In genomic region chr5:112303685-112304084, GRCh38 we compare ENCODE assay signal across 2 cellular contexts.
TF ChIP-seq lines count a peak whose summit lies in the region.

No MANE protein-coding gene starts in this region.

TF ChIP-seq in H1, 55 proteins besides CTCF, POLR2A, EP300 and RAD21 (continued from another document):
- TF ChIP-seq CBX8 (IDR thresholded peaks at IDR 0.05; ENCODE audit: borderline replicate concordance, low read depth, low read length) (no peak), NANOG (IDR thresholded peaks at IDR 0.05; ENCODE audit: insufficient read depth, low read depth, low read length, poor library complexity, severe bottlenecking) (no peak), GABPA (IDR thresholded peaks at IDR 0.05; ENCODE audit: borderline replicate concordance, insufficient read depth, low read length) (no peak), EZH2 (IDR thresholded peaks at IDR 0.05; ENCODE audit: low read depth, low read length, severe bottlenecking) (no peak)

TF ChIP-seq in SK-N-SH treated with all-trans-retinoic acid at 6 μM for 48 hours, 23 proteins besides CTCF, POLR2A, EP300 and RAD21 (continued from another document):
- TF ChIP-seq POU6F1 (CRISPR knock-in tag; IDR thresholded peaks at IDR 0.05; ENCODE audit: borderline replicate concordance, low read depth) (no peak), TOX (CRISPR knock-in tag; IDR thresholded peaks at IDR 0.05; ENCODE audit: borderline replicate concordance) (no peak), ARNTL (CRISPR knock-in tag; IDR thresholded peaks at IDR 0.05; ENCODE audit: borderline replicate concordance, low read depth) (no peak), ZNF565 (CRISPR knock-in tag; conservative IDR thresholded peaks at IDR 0.05; ENCODE audit: low read depth) (no peak), TSHZ2 (CRISPR knock-in tag; IDR thresholded peaks at IDR 0.05) (no peak), ZNF70 (CRISPR knock-in tag; IDR thresholded peaks at IDR 0.05) (no peak), TCF4 (CRISPR knock-in tag; IDR thresholded peaks at IDR 0.05; ENCODE audit: borderline replicate concordance) (no peak), CSRNP3 (CRISPR knock-in tag; IDR thresholded peaks at IDR 0.05) (no peak), GLIS3 (CRISPR knock-in tag; IDR thresholded peaks at IDR 0.05) (no peak), ISL1 (CRISPR knock-in tag; IDR thresholded peaks at IDR 0.05) (no peak), ESRRG (CRISPR knock-in tag; IDR thresholded peaks at IDR 0.05) (no peak), ZNF8 (CRISPR knock-in tag; IDR thresholded peaks at IDR 0.05) (no peak), CREB5 (CRISPR knock-in tag; IDR thresholded peaks at IDR 0.05; ENCODE audit: low read depth) (no peak), BACH2 (CRISPR knock-in tag; IDR thresholded peaks at IDR 0.05; ENCODE audit: borderline replicate concordance) (no peak)
